Comparison of ENCODE assay signal across 13 cellular contexts in the genomic region with DNA sequence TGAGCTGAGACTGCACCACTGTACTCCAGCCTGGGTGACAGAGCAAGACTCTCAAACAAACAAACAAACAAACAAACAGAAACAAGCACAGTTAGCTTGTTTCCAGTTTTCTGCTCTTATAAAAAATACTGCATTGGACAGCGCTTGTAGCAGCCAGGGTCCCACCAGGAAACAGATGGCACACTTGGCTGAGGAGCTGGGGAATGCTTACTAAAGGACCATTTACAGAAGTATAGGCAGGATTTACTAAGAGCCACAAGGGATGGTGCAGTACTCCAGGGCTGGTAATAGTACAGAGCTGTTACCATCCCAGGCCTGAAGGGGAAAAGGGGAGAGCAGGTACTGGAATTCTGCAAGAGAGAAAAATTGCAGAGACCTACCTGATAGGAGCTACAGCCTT.
"Had no signal": no experiment of that assay in that cellular context is flagged by ENCODE, and none has a peak within 500 bp of the region (broad histone marks: within the 10 kb centered on the region; RNA-seq: fewer than 3 reads in every experiment).

No MANE protein-coding gene starts in this region.

- H3K27me3 ChIP-seq: hepatocyte, ovary, testis had no signal

- ATAC-seq: activated CD8-positive, alpha-beta T cell treated with anti-CD3 and anti-CD28 coated beads, Interleukin-2, amount 10 ng/mL, durations not matched to agents 7 days and 5 days; left lung; sciatic nerve had no signal

- H3K4me3 ChIP-seq: hepatocyte, left lung, ovary, testis had no signal

- H3K4me2 ChIP-seq: hepatocyte had no signal

- H3K27ac ChIP-seq: epithelial cell of prostate, hepatocyte, left lung, ovary, testis had no signal

- DNase-seq: activated B cell treated with CpG ODN at 0.5 μM for 24 hours; activated CD4-positive, alpha-beta T cell treated with anti-CD3 and anti-CD28 coated beads, Interleukin-2, amount 10 ng/mL, durations not matched to agents 24 days and 14 days; activated CD8-positive, alpha-beta T cell treated with anti-CD3 and anti-CD28 coated beads, Interleukin-2, amount 10 ng/mL, durations not matched to agents 7 days and 5 days; activated naive CD8-positive, alpha-beta T cell treated with anti-CD3 and anti-CD28 coated beads for 36 hours; central memory CD4-positive, alpha-beta T cell; effector memory CD4-positive, alpha-beta T cell; left lung; ovary; stimulated activated naive CD8-positive, alpha-beta T cell treated with anti-CD3 and anti-CD28 coated beads, Interleukin-15, amount 100 ng/mL, for 72 hours; testis had no signal

- H3K9me3 ChIP-seq: left lung, ovary, testis had no signal

- H2AFZ ChIP-seq: hepatocyte had no signal

- H3K4me1 ChIP-seq: testis had no signal

- H3K36me3 ChIP-seq: left lung, ovary had no signal

- H3K79me2 ChIP-seq: hepatocyte had no signal
